ENCODE assay signal across 2 cellular contexts in genomic region chr2:237303244-237303643, GRCh38.
TF ChIP-seq lines count a peak whose summit lies in the region.

No MANE protein-coding gene starts in this region.

TF ChIP-seq in A549, 52 proteins besides CTCF, POLR2A, EP300 and RAD21:
- peak; percentile 54 for TF ChIP-seq ZFP36 (IDR thresholded peaks at IDR 0.05; ENCODE audit: borderline replicate concordance, partially characterized antibody)

TF ChIP-seq in HEK293, 187 proteins besides CTCF, POLR2A, EP300 and RAD21:
- TF ChIP-seq ZNF585B (tag by site-specific recombination; IDR thresholded peaks at IDR 0.05): peak; percentile 81
